Comparison of ENCODE assay signal across 28 cellular contexts in genomic region chr6:21759721-21760120, GRCh38.
"Had no signal": no experiment of that assay in that cellular context is flagged by ENCODE, and none has a peak within 500 bp of the region (broad histone marks: within the 10 kb centered on the region; RNA-seq: fewer than 3 reads in every experiment).

No MANE protein-coding gene starts in this region.

- H3K27me3 Mint-ChIP-seq: progenitor cell of endocrine pancreas; stimulated activated naive B cell treated with anti-CD40 and anti-IgM and Interleukin-4, amounts not matched to agents 10 μg/mL and 1 μg/mL and 100 μg/mL, for 72 hours; type B pancreatic cell had no signal

- H3K79me2 ChIP-seq: parathyroid adenoma had no signal

- H3K4me1 ChIP-seq: neural progenitor cell, parathyroid adenoma, psoas muscle, right lobe of liver, thyroid gland, tibial nerve, upper lobe of right lung, uterus had no signal

- H3K4me1 Mint-ChIP-seq: natural killer cell; nephron; stimulated activated effector memory CD8-positive, alpha-beta T cell treated with anti-CD3 and anti-CD28 coated beads, Interleukin-12 subunit alpha, Interleukin-12 subunit beta, amount 100 ng/mL, for 72 hours; stimulated activated naive B cell treated with anti-CD40 and anti-IgM and Interleukin-4, amounts not matched to agents 10 μg/mL and 1 μg/mL and 100 μg/mL, for 72 hours had no signal

- DNase-seq: natural killer cell; occipital lobe; ovary; posterior cingulate gyrus; psoas muscle; right cardiac atrium; right lobe of liver; sigmoid colon; small intestine; stimulated activated CD4-positive, alpha-beta T cell treated with anti-CD3 and anti-CD28 coated beads, Interleukin-15, amount 100 ng/mL, for 24 hours; stimulated activated CD4-positive, alpha-beta T cell treated with anti-CD3 and anti-CD28 coated beads, Interleukin-2, amount 100 ng/mL, for 24 hours; stimulated activated CD4-positive, alpha-beta T cell treated with anti-CD3 and anti-CD28 coated beads, Interleukin-2, amount 100 ng/mL, for 48 hours; stimulated activated CD4-positive, alpha-beta T cell treated with anti-CD3 and anti-CD28 coated beads, Interleukin-4, amount 100 ng/mL, for 24 hours; stimulated activated naive B cell treated with anti-CD40 and anti-IgM and Interleukin-4, amounts not matched to agents 10 μg/mL and 1 μg/mL and 100 μg/mL, for 72 hours; stimulated activated naive CD4-positive, alpha-beta T cell treated with Interleukin-2 at 50 U/mL for 16 hours; stomach; thyroid gland; upper lobe of right lung; uterus had no signal

- H3K36me3 Mint-ChIP-seq: natural killer cell; stimulated activated effector memory CD8-positive, alpha-beta T cell treated with anti-CD3 and anti-CD28 coated beads, Interleukin-12 subunit alpha, Interleukin-12 subunit beta, amount 100 ng/mL, for 72 hours; stimulated activated naive B cell treated with anti-CD40 and anti-IgM and Interleukin-4, amounts not matched to agents 10 μg/mL and 1 μg/mL and 100 μg/mL, for 72 hours had no signal

- H3K9me3 Mint-ChIP-seq: natural killer cell; stimulated activated effector memory CD8-positive, alpha-beta T cell treated with anti-CD3 and anti-CD28 coated beads, Interleukin-12 subunit alpha, Interleukin-12 subunit beta, amount 100 ng/mL, for 72 hours; stimulated activated naive B cell treated with anti-CD40 and anti-IgM and Interleukin-4, amounts not matched to agents 10 μg/mL and 1 μg/mL and 100 μg/mL, for 72 hours; stimulated activated naive CD8-positive, alpha-beta T cell treated with anti-CD3 and anti-CD28 coated beads, Interleukin-15, Interleukin-2, amounts not matched to agents 100 ng/mL and 50 ng/mL, for 24 hours had no signal

- H3K27me3 ChIP-seq: neural progenitor cell, ovary, right lobe of liver, sigmoid colon, stomach, thyroid gland, tibial nerve, upper lobe of right lung, uterus had no signal

- H2AFZ ChIP-seq: neural progenitor cell, parathyroid adenoma had no signal

- H3K9ac ChIP-seq: neural progenitor cell, parathyroid adenoma had no signal

- H3K27ac ChIP-seq: neural progenitor cell, ovary, parathyroid adenoma, psoas muscle, right lobe of liver, sigmoid colon, stomach, thoracic aorta, thyroid gland, tibial nerve, upper lobe of right lung, uterus had no signal

- H3K4me3 Mint-ChIP-seq: natural killer cell; nephron; neural progenitor cell; stimulated activated effector memory CD8-positive, alpha-beta T cell treated with anti-CD3 and anti-CD28 coated beads, Interleukin-12 subunit alpha, Interleukin-12 subunit beta, amount 100 ng/mL, for 72 hours; stimulated activated naive B cell treated with anti-CD40 and anti-IgM and Interleukin-4, amounts not matched to agents 10 μg/mL and 1 μg/mL and 100 μg/mL, for 72 hours; stimulated activated naive CD8-positive, alpha-beta T cell treated with anti-CD3 and anti-CD28 coated beads, Interleukin-15, Interleukin-2, amounts not matched to agents 100 ng/mL and 50 ng/mL, for 24 hours; type B pancreatic cell had no signal

- H3K36me3 ChIP-seq: ovary, right lobe of liver, stomach, thoracic aorta, thyroid gland, tibial nerve, upper lobe of right lung, uterus had no signal

- H3K4me2 ChIP-seq: neural progenitor cell had no signal

- H3K27ac Mint-ChIP-seq: natural killer cell; neural progenitor cell; progenitor cell of endocrine pancreas; stimulated activated effector memory CD8-positive, alpha-beta T cell treated with anti-CD3 and anti-CD28 coated beads, Interleukin-12 subunit alpha, Interleukin-12 subunit beta, amount 100 ng/mL, for 72 hours; stimulated activated naive B cell treated with anti-CD40 and anti-IgM and Interleukin-4, amounts not matched to agents 10 μg/mL and 1 μg/mL and 100 μg/mL, for 72 hours; stimulated activated naive CD8-positive, alpha-beta T cell treated with anti-CD3 and anti-CD28 coated beads, Interleukin-15, Interleukin-2, amounts not matched to agents 100 ng/mL and 50 ng/mL, for 24 hours had no signal

- H3K4me3 ChIP-seq: neural progenitor cell, ovary, psoas muscle, right lobe of liver, sigmoid colon, stomach, thoracic aorta, thyroid gland, tibial nerve, upper lobe of right lung, uterus had no signal

- ATAC-seq: natural killer cell; psoas muscle; right cardiac atrium; right lobe of liver; stimulated activated effector memory CD8-positive, alpha-beta T cell treated with anti-CD3 and anti-CD28 coated beads, Interleukin-12 subunit alpha, Interleukin-12 subunit beta, amount 100 ng/mL, for 72 hours; stimulated activated naive B cell treated with anti-CD40 and anti-IgM and Interleukin-4, amounts not matched to agents 10 μg/mL and 1 μg/mL and 100 μg/mL, for 72 hours; upper lobe of right lung had no signal

- H3K9me3 ChIP-seq: ovary, psoas muscle, right lobe of liver, sigmoid colon, stomach, thoracic aorta, thyroid gland, tibial nerve, upper lobe of right lung, uterus had no signal
